ENCODE assay signal across 1 cellular context in genomic region chr12:111636209-111636928, GRCh38.
TF ChIP-seq lines count a peak whose summit lies in the region.

No MANE protein-coding gene starts in this region.

TF ChIP-seq in K562, 482 proteins besides CTCF, POLR2A, EP300 and RAD21 (continued from another document):
- no peak for TF ChIP-seq FOXO4 (CRISPR knock-in tag; IDR thresholded peaks at IDR 0.05)
- no peak for TF ChIP-seq RBM17 (IDR thresholded peaks at IDR 0.05; ENCODE audit: borderline replicate concordance, low read depth, low read length)
- no peak for TF ChIP-seq ASH1L (IDR thresholded peaks at IDR 0.05; ENCODE audit: borderline replicate concordance, low read depth, partially characterized antibody)
- TF ChIP-seq MCM3 (IDR thresholded peaks at IDR 0.05), result no peak
- peak; percentile 86 for TF ChIP-seq HDAC3 (IDR thresholded peaks at IDR 0.05; ENCODE audit: borderline replicate concordance, partially characterized antibody)
- TF ChIP-seq CSDE1 (IDR thresholded peaks at IDR 0.05), result no peak; a peak in 1 of 4 replicates
- TF ChIP-seq ATF1 (CRISPR knock-in tag; IDR thresholded peaks at IDR 0.05), result no peak
- 0 out of 2 replicates have a peak, but pooled peaks have one; percentile 17 for TF ChIP-seq ATF1 (tag; IDR thresholded peaks at IDR 0.05)
- no peak for TF ChIP-seq SFPQ (IDR thresholded peaks at IDR 0.05; ENCODE audit: low read depth, low read length)
